Comparison of ENCODE assay signal across 37 cellular contexts in genomic region chr11:44358713-44359112, GRCh38. TPM values are rescaled to one million over a fixed set of nuclear protein-coding genes. Genes with fewer than 3 reads are reported as not detected.
"Had no signal": no experiment of that assay in that cellular context is flagged by ENCODE, and none has a peak within 500 bp of the region (broad histone marks: within the 10 kb centered on the region; RNA-seq: fewer than 3 reads in every experiment).

No MANE protein-coding gene starts in this region.

- H3K4me1 Mint-ChIP-seq: activated B cell treated with CpG ODN at 0.5 μM for 24 hours; activated CD4-positive, alpha-beta T cell treated with anti-CD3 and anti-CD28 coated beads, Interleukin-2, amount 10 ng/mL, durations not matched to agents 24 days and 14 days; activated naive CD8-positive, alpha-beta T cell treated with anti-CD3 and anti-CD28 coated beads for 36 hours; activated T-helper 17 cell treated with anti-CD3 and anti-CD28 coated beads, Interleukin-2, amount 50 U/mL, for 72 hours had no signal

- H3K27me3 Mint-ChIP-seq: activated CD4-positive, alpha-beta T cell treated with anti-CD3 and anti-CD28 coated beads, Interleukin-2, amount 10 ng/mL, durations not matched to agents 24 days and 14 days had no signal

- H3K27me3 ChIP-seq: adrenal gland, body of pancreas, breast epithelium had no signal

- H3K4me1 ChIP-seq: adrenal gland, body of pancreas, breast epithelium had no signal

- FAIRE-seq: astrocyte, TTC549 had no signal

- H3K9me3 Mint-ChIP-seq: activated CD4-positive, alpha-beta T cell treated with anti-CD3 and anti-CD28 coated beads, Interleukin-2, amount 10 ng/mL, durations not matched to agents 24 days and 14 days; activated CD8-positive, alpha-beta T cell treated with anti-CD3 and anti-CD28 coated beads for 36 hours; activated naive CD4-positive, alpha-beta T cell treated with anti-CD3 and anti-CD28 coated beads, Interleukin-2, amount 50 U/mL, for 72 hours; activated naive CD8-positive, alpha-beta T cell treated with anti-CD3 and anti-CD28 coated beads for 36 hours; activated T-helper 1 cell treated with anti-CD3 and anti-CD28 coated beads, Interleukin-12 subunit alpha, Interleukin-12 subunit beta, Interleukin-2, Interleukin-4 antibody, amounts not matched to agents 30 ng/mL and 10 ng/mL and 1 ng/mL, durations not matched to agents 14 hours and 24 hours and 36 hours; activated T-helper 17 cell treated with anti-CD3 and anti-CD28 coated beads, Interleukin-2, amount 50 U/mL, for 72 hours; T-helper 1 cell treated with Interleukin-12 subunit alpha and Interleukin-12 subunit beta and Interleukin-4 antibody, amounts not matched to agents 30 μg/mL and 1 μg/mL, for 36 hours; T-helper 2 cell treated with Interferon-gamma antibody and Interleukin-4, amounts not matched to agents 5 μg/mL and 100 μg/mL, for 36 hours had no signal

- H3K36me3 Mint-ChIP-seq: activated CD4-positive, alpha-beta memory T cell treated with anti-CD3 and anti-CD28 coated beads for 36 hours; activated naive CD4-positive, alpha-beta T cell treated with anti-CD3 and anti-CD28 coated beads, Interleukin-2, amount 50 U/mL, for 72 hours; activated naive CD8-positive, alpha-beta T cell treated with anti-CD3 and anti-CD28 coated beads for 36 hours had no signal

- H3K27ac Mint-ChIP-seq: activated B cell treated with CpG ODN at 0.5 μM for 24 hours; activated CD4-positive, alpha-beta memory T cell treated with anti-CD3 and anti-CD28 coated beads for 36 hours; activated CD4-positive, alpha-beta T cell treated with anti-CD3 and anti-CD28 coated beads, Interleukin-2, amount 10 ng/mL, durations not matched to agents 24 days and 14 days; activated CD8-positive, alpha-beta T cell treated with anti-CD3 and anti-CD28 coated beads for 36 hours; activated naive CD4-positive, alpha-beta T cell treated with anti-CD3 and anti-CD28 coated beads for 36 hours; activated naive CD4-positive, alpha-beta T cell treated with anti-CD3 and anti-CD28 coated beads, Interleukin-2, amount 50 U/mL, for 72 hours; activated naive CD8-positive, alpha-beta T cell treated with anti-CD3 and anti-CD28 coated beads for 36 hours; activated T-cell treated with anti-CD3 and anti-CD28 coated beads, Interleukin-2, amount 50 U/mL, for 72 hours; activated T-helper 1 cell treated with anti-CD3 and anti-CD28 coated beads, Interleukin-12 subunit alpha, Interleukin-12 subunit beta, Interleukin-2, Interleukin-4 antibody, amounts not matched to agents 30 ng/mL and 10 ng/mL and 1 ng/mL, durations not matched to agents 14 hours and 24 hours and 36 hours; activated T-helper 17 cell treated with anti-CD3 and anti-CD28 coated beads, Interleukin-2, amount 50 U/mL, for 72 hours; T-helper 1 cell treated with Interleukin-12 subunit alpha and Interleukin-12 subunit beta and Interleukin-4 antibody, amounts not matched to agents 30 μg/mL and 1 μg/mL, for 36 hours; T-helper 2 cell treated with Interferon-gamma antibody and Interleukin-4, amounts not matched to agents 5 μg/mL and 100 μg/mL, for 36 hours had no signal

- ATAC-seq: activated CD8-positive, alpha-beta T cell treated with anti-CD3 and anti-CD28 coated beads for 36 hours; activated naive CD4-positive, alpha-beta T cell treated with anti-CD3 and anti-CD28 coated beads, Interleukin-2, amount 50 U/mL, for 72 hours; activated T-cell treated with anti-CD3 and anti-CD28 coated beads, Interleukin-2, amount 50 U/mL, for 4 hours; activated T-cell treated with anti-CD3 and anti-CD28 coated beads, Interleukin-2, amount 50 U/mL, for 72 hours; activated T-helper 17 cell treated with anti-CD3 and anti-CD28 coated beads, Interleukin-2, amount 50 U/mL, for 72 hours; body of pancreas had no signal

- H3K4me3 ChIP-seq: adrenal gland, body of pancreas, breast epithelium had no signal

- H3K4me3 Mint-ChIP-seq: activated B cell treated with CpG ODN at 0.5 μM for 24 hours; activated CD4-positive, alpha-beta memory T cell treated with anti-CD3 and anti-CD28 coated beads for 36 hours; activated CD4-positive, alpha-beta T cell treated with anti-CD3 and anti-CD28 coated beads, Interleukin-2, amount 10 ng/mL, durations not matched to agents 24 days and 14 days; activated CD8-positive, alpha-beta T cell treated with anti-CD3 and anti-CD28 coated beads for 36 hours; activated naive CD4-positive, alpha-beta T cell treated with anti-CD3 and anti-CD28 coated beads for 36 hours; activated naive CD8-positive, alpha-beta T cell treated with anti-CD3 and anti-CD28 coated beads for 36 hours; activated T-cell treated with anti-CD3 and anti-CD28 coated beads, Interleukin-2, amount 50 U/mL, for 4 hours; activated T-cell treated with anti-CD3 and anti-CD28 coated beads, Interleukin-2, amount 50 U/mL, for 72 hours; activated T-helper 1 cell treated with anti-CD3 and anti-CD28 coated beads, Interleukin-12 subunit alpha, Interleukin-12 subunit beta, Interleukin-2, Interleukin-4 antibody, amounts not matched to agents 30 ng/mL and 10 ng/mL and 1 ng/mL, durations not matched to agents 14 hours and 24 hours and 36 hours; activated T-helper 17 cell treated with anti-CD3 and anti-CD28 coated beads, Interleukin-2, amount 50 U/mL, for 72 hours; T-helper 1 cell treated with Interleukin-12 subunit alpha and Interleukin-12 subunit beta and Interleukin-4 antibody, amounts not matched to agents 30 μg/mL and 1 μg/mL, for 36 hours; T-helper 2 cell treated with Interferon-gamma antibody and Interleukin-4, amounts not matched to agents 5 μg/mL and 100 μg/mL, for 36 hours had no signal

- H3K9me3 ChIP-seq: adrenal gland, body of pancreas, breast epithelium had no signal

- H3K36me3 ChIP-seq: adrenal gland, brain microvascular endothelial cell, breast epithelium had no signal

- H3K27ac ChIP-seq: adrenal gland, body of pancreas, brain microvascular endothelial cell, breast epithelium, VCaP had no signal

- DNase-seq: activated B cell treated with CpG ODN at 0.5 μM for 24 hours; activated CD4-positive, alpha-beta memory T cell treated with anti-CD3 and anti-CD28 coated beads for 36 hours; activated CD4-positive, alpha-beta T cell treated with anti-CD3 and anti-CD28 coated beads for 4 hours; activated CD4-positive, alpha-beta T cell treated with anti-CD3 and anti-CD28 coated beads, Interleukin-2, amount 10 ng/mL, durations not matched to agents 24 days and 14 days; activated CD4-positive, alpha-beta T cell treated with anti-CD3 and anti-CD28 coated beads, Interleukin-2, amount 50 U/mL, for 1 hour; activated CD4-positive, alpha-beta T cell treated with anti-CD3 and anti-CD28 coated beads, Interleukin-2, amount 50 U/mL, for 4 hours; activated CD4-positive, CD25-positive, alpha-beta regulatory T cell treated with anti-CD3 and anti-CD28 coated beads, Interleukin-2, amount 50 U/mL, for 72 hours; activated CD8-positive, alpha-beta memory T cell treated with anti-CD3 and anti-CD28 coated beads, Interleukin-2, amount 50 U/mL, for 4 hours; activated CD8-positive, alpha-beta T cell treated with anti-CD3 and anti-CD28 coated beads for 36 hours; activated effector memory CD4-positive, alpha-beta T cell treated with anti-CD3 and anti-CD28 coated beads, Interleukin-2, amount 50 U/mL, for 16 hours; activated gamma-delta T cell treated with Interleukin-2 at 50 U/mL for 16 hours; activated naive CD4-positive, alpha-beta T cell; activated naive CD4-positive, alpha-beta T cell treated with anti-CD3 and anti-CD28 coated beads for 36 hours; activated naive CD4-positive, alpha-beta T cell treated with anti-CD3 and anti-CD28 coated beads, Interleukin-2, amount 50 U/mL, for 16 hours; activated naive CD8-positive, alpha-beta T cell treated with anti-CD3 and anti-CD28 coated beads for 36 hours; activated T-cell treated with anti-CD3 and anti-CD28 coated beads for 4 hours; activated T-cell treated with anti-CD3 and anti-CD28 coated beads, Interleukin-2, amount 50 U/mL, for 1 hour; activated T-cell treated with anti-CD3 and anti-CD28 coated beads, Interleukin-2, amount 50 U/mL, for 4 hours; activated T-cell treated with anti-CD3 and anti-CD28 coated beads, Interleukin-2, amount 50 U/mL, for 72 hours; adrenal gland; amniotic stem cell; aorta; body of pancreas; brain microvascular endothelial cell; central memory CD4-positive, alpha-beta T cell; T-helper 2 cell; T-helper 9 cell had no signal

RNA-seq across cellular contexts. Expression of gene ALX4, which starts 48.8 kb away (rescaled TPM):
- total RNA-seq: activated B cell treated with CpG ODN at 0.5 μM for 24 hours; activated CD4-positive, alpha-beta memory T cell treated with anti-CD3 and anti-CD28 coated beads for 36 hours; activated CD4-positive, alpha-beta T cell treated with anti-CD3 and anti-CD28 coated beads, Interleukin-2, amount 10 ng/mL, durations not matched to agents 24 days and 14 days; activated CD8-positive, alpha-beta memory T cell treated with anti-CD3 and anti-CD28 coated beads for 36 hours; activated CD8-positive, alpha-beta T cell treated with anti-CD3 and anti-CD28 coated beads for 36 hours; activated naive CD4-positive, alpha-beta T cell treated with anti-CD3 and anti-CD28 coated beads for 36 hours; activated naive CD4-positive, alpha-beta T cell treated with anti-CD3 and anti-CD28 coated beads, Interleukin-2, amount 50 U/mL, for 72 hours; activated naive CD8-positive, alpha-beta T cell treated with anti-CD3 and anti-CD28 coated beads for 36 hours; activated T-cell treated with anti-CD3 and anti-CD28 coated beads, Interleukin-2, amount 50 U/mL, for 4 hours; activated T-cell treated with anti-CD3 and anti-CD28 coated beads, Interleukin-2, amount 50 U/mL, for 72 hours; activated T-helper 1 cell treated with anti-CD3 and anti-CD28 coated beads, Interleukin-12 subunit alpha, Interleukin-12 subunit beta, Interleukin-2, Interleukin-4 antibody, amounts not matched to agents 30 ng/mL and 10 ng/mL and 1 ng/mL, durations not matched to agents 14 hours and 24 hours and 36 hours; activated T-helper 17 cell treated with anti-CD3 and anti-CD28 coated beads, Interleukin-2, amount 50 U/mL, for 72 hours; adrenal gland; astrocyte; body of pancreas had no signal
